In genomic region chr12:89477633-89478279, GRCh38 we compare ENCODE assay signal across 1 cellular context.
TF ChIP-seq lines count a peak whose summit lies in the region.

No MANE protein-coding gene starts in this region.

TF ChIP-seq in IMR-90, 13 proteins besides CTCF, POLR2A, EP300 and RAD21:
- TF ChIP-seq MAFK (IDR thresholded peaks at IDR 0.05; ENCODE audit: low read depth, low read length), result no peak
- TF ChIP-seq RFX5 (IDR thresholded peaks at IDR 0.05; ENCODE audit: low read depth, low read length), result no peak
- TF ChIP-seq, protein P1, sequence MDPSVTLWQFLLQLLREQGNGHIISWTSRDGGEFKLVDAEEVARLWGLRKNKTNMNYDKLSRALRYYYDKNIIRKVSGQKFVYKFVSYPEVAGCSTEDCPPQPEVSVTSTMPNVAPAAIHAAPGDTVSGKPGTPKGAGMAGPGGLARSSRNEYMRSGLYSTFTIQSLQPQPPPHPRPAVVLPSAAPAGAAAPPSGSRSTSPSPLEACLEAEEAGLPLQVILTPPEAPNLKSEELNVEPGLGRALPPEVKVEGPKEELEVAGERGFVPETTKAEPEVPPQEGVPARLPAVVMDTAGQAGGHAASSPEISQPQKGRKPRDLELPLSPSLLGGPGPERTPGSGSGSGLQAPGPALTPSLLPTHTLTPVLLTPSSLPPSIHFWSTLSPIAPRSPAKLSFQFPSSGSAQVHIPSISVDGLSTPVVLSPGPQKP (IDR thresholded peaks at IDR 0.05; ENCODE audit: borderline replicate concordance, low read depth, low read length), result no peak
- no peak for TF ChIP-seq CEBPB (IDR thresholded peaks at IDR 0.05; ENCODE audit: low read depth, low read length)
- TF ChIP-seq, protein P2, sequence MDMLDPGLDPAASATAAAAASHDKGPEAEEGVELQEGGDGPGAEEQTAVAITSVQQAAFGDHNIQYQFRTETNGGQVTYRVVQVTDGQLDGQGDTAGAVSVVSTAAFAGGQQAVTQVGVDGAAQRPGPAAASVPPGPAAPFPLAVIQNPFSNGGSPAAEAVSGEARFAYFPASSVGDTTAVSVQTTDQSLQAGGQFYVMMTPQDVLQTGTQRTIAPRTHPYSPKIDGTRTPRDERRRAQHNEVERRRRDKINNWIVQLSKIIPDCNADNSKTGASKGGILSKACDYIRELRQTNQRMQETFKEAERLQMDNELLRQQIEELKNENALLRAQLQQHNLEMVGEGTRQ (IDR thresholded peaks at IDR 0.05; ENCODE audit: low read depth, low read length), result no peak
- no peak for TF ChIP-seq MXI1 (IDR thresholded peaks at IDR 0.05; ENCODE audit: borderline replicate concordance, low read depth, low read length)
- no peak for TF ChIP-seq BHLHE40 (IDR thresholded peaks at IDR 0.05; ENCODE audit: low read depth, low read length)
- no peak for TF ChIP-seq RCOR1 (IDR thresholded peaks at IDR 0.05; ENCODE audit: insufficient replicate concordance, low read length)
- TF ChIP-seq FOS (IDR thresholded peaks at IDR 0.05; ENCODE audit: low read depth, low read length), result no peak
- no peak for TF ChIP-seq SMC3 (IDR thresholded peaks at IDR 0.05; ENCODE audit: low read depth, low read length)
- no peak for TF ChIP-seq MAZ (IDR thresholded peaks at IDR 0.05; ENCODE audit: borderline replicate concordance, low read depth, low read length)
- TF ChIP-seq NFE2L2 (IDR thresholded peaks at IDR 0.05; ENCODE audit: low read depth, low read length), result no peak
- no peak for TF ChIP-seq CHD1 (IDR thresholded peaks at IDR 0.05; ENCODE audit: low read depth, low read length)
